Comparison of ENCODE assay signal across 41 cellular contexts in the genomic region with DNA sequence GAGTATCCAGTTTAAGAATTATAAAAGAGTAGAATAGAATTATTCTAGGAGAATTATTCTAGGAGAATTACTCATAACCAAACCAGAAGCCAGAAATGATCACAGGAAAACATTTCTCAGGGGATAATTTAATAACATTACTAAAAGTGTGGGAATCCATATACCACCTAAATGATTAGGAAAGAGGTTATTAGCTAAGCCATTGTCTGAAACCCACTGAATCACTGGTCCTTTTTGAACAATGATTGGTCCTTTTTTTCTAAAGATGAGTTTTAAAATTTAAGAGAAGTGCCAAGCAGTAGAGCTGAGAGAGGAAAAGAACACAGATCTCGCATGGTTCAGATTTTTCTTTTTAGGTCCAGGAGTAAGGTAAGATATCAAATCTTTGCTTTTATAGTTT. TPM values are rescaled to one million over a fixed set of nuclear protein-coding genes. Genes with fewer than 3 reads are reported as not detected.
"Had no signal": no experiment of that assay in that cellular context is flagged by ENCODE, and none has a peak within 500 bp of the region (broad histone marks: within the 10 kb centered on the region; RNA-seq: fewer than 3 reads in every experiment).

A gene with protein sequence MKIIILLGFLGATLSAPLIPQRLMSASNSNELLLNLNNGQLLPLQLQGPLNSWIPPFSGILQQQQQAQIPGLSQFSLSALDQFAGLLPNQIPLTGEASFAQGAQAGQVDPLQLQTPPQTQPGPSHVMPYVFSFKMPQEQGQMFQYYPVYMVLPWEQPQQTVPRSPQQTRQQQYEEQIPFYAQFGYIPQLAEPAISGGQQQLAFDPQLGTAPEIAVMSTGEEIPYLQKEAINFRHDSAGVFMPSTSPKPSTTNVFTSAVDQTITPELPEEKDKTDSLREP (plus strand): TSS at position 301 of the 400 bp plus-strand sequence. CDS start 819 bp downstream, outside the sequence.

- H3K4me1 ChIP-seq: breast epithelium had no signal

- ATAC-seq: activated CD4-positive, alpha-beta T cell treated with anti-CD3 and anti-CD28 coated beads for 36 hours; activated CD4-positive, CD25-positive, alpha-beta regulatory T cell treated with anti-CD3 and anti-CD28 coated beads, Interleukin-2, amount 50 U/mL, for 24 hours; activated CD8-positive, alpha-beta memory T cell treated with anti-CD3 and anti-CD28 coated beads, Interleukin-2, amount 10 ng/mL, durations not matched to agents 7 days and 5 days; activated CD8-positive, alpha-beta T cell treated with anti-CD3 and anti-CD28 coated beads, Interleukin-2, amount 10 ng/mL, durations not matched to agents 7 days and 5 days; activated naive CD8-positive, alpha-beta T cell treated with anti-CD3 and anti-CD28 coated beads, Interleukin-2, amount 50 U/mL, for 24 hours; body of pancreas; WTC11 had no signal

- H3K4me3 ChIP-seq: body of pancreas, breast epithelium had no signal

- H3K27ac ChIP-seq: body of pancreas, brain microvascular endothelial cell, breast epithelium, WERI-Rb-1 had no signal

- H3K9me3 Mint-ChIP-seq: activated CD4-positive, alpha-beta memory T cell treated with anti-CD3 and anti-CD28 coated beads, Interleukin-2, amount 10 ng/mL, durations not matched to agents 7 days and 5 days; activated CD4-positive, alpha-beta T cell treated with anti-CD3 and anti-CD28 coated beads, Interleukin-2, amount 10 ng/mL, durations not matched to agents 7 days and 5 days; activated naive CD4-positive, alpha-beta T cell treated with anti-CD3 and anti-CD28 coated beads, Interleukin-2, amount 10 ng/mL, durations not matched to agents 7 days and 5 days; activated naive CD4-positive, alpha-beta T cell treated with anti-CD3 and anti-CD28 coated beads, Interleukin-2, amount 50 U/mL, for 24 hours; activated naive CD8-positive, alpha-beta T cell treated with anti-CD3 and anti-CD28 coated beads, Interleukin-2, amount 10 ng/mL, durations not matched to agents 7 days and 5 days; activated naive CD8-positive, alpha-beta T cell treated with anti-CD3 and anti-CD28 coated beads, Interleukin-2, amount 50 U/mL, for 24 hours; activated T-helper 2 cell treated with anti-CD3 and anti-CD28 coated beads, Interferon-gamma antibody, Interleukin-2, Interleukin-4, amounts not matched to agents 10 μg/mL and 5 μg/mL and 100 μg/mL, durations not matched to agents 14 hours and 24 hours and 36 hours; central memory CD8-positive, alpha-beta T cell; T-helper 1 cell treated with Interleukin-12 subunit alpha and Interleukin-12 subunit beta and Interleukin-4 antibody, amounts not matched to agents 30 μg/mL and 1 μg/mL, for 36 hours; T-helper 2 cell treated with Interferon-gamma antibody and Interleukin-4, amounts not matched to agents 5 μg/mL and 100 μg/mL, for 36 hours had no signal

- H3K4me1 Mint-ChIP-seq: activated CD4-positive, alpha-beta memory T cell treated with anti-CD3 and anti-CD28 coated beads, Interleukin-2, amount 10 ng/mL, durations not matched to agents 7 days and 5 days; activated CD4-positive, alpha-beta T cell treated with anti-CD3 and anti-CD28 coated beads for 36 hours; activated CD4-positive, alpha-beta T cell treated with anti-CD3 and anti-CD28 coated beads, Interleukin-2, amount 10 ng/mL, durations not matched to agents 7 days and 5 days; activated CD8-positive, alpha-beta memory T cell treated with anti-CD3 and anti-CD28 coated beads, Interleukin-2, amount 10 ng/mL, durations not matched to agents 7 days and 5 days; activated naive CD4-positive, alpha-beta T cell treated with anti-CD3 and anti-CD28 coated beads, Interleukin-2, amount 10 ng/mL, durations not matched to agents 7 days and 5 days; activated naive CD4-positive, alpha-beta T cell treated with anti-CD3 and anti-CD28 coated beads, Interleukin-2, amount 50 U/mL, for 24 hours; activated naive CD8-positive, alpha-beta T cell treated with anti-CD3 and anti-CD28 coated beads, Interleukin-2, amount 10 ng/mL, durations not matched to agents 7 days and 5 days; activated naive CD8-positive, alpha-beta T cell treated with anti-CD3 and anti-CD28 coated beads, Interleukin-2, amount 50 U/mL, for 24 hours; central memory CD8-positive, alpha-beta T cell had no signal

- H3K36me3 Mint-ChIP-seq: activated CD8-positive, alpha-beta memory T cell treated with anti-CD3 and anti-CD28 coated beads, Interleukin-2, amount 10 ng/mL, durations not matched to agents 7 days and 5 days; activated naive CD4-positive, alpha-beta T cell treated with anti-CD3 and anti-CD28 coated beads, Interleukin-2, amount 10 ng/mL, durations not matched to agents 7 days and 5 days; activated naive CD4-positive, alpha-beta T cell treated with anti-CD3 and anti-CD28 coated beads, Interleukin-2, amount 50 U/mL, for 24 hours; activated naive CD8-positive, alpha-beta T cell; activated naive CD8-positive, alpha-beta T cell treated with anti-CD3 and anti-CD28 coated beads, Interleukin-2, amount 10 ng/mL, durations not matched to agents 7 days and 5 days; WTC11 had no signal

- H3K9me3 ChIP-seq: body of pancreas, breast epithelium had no signal

- H3K36me3 ChIP-seq: brain microvascular endothelial cell, breast epithelium, WERI-Rb-1 had no signal

- DNase-seq: activated CD4-positive, alpha-beta memory T cell treated with anti-CD3 and anti-CD28 coated beads, Interleukin-2, amount 10 ng/mL, durations not matched to agents 7 days and 5 days; activated CD4-positive, alpha-beta T cell treated with anti-CD3 and anti-CD28 coated beads for 1 hour; activated CD4-positive, alpha-beta T cell treated with anti-CD3 and anti-CD28 coated beads for 36 hours; activated CD4-positive, alpha-beta T cell treated with anti-CD3 and anti-CD28 coated beads for 48 hours; activated CD4-positive, alpha-beta T cell treated with anti-CD3 and anti-CD28 coated beads, Interleukin-2, amount 10 ng/mL, durations not matched to agents 7 days and 5 days; activated CD4-positive, alpha-beta T cell treated with anti-CD3 and anti-CD28 coated beads, Interleukin-2, amount 50 U/mL, for 48 hours; activated CD4-positive, CD25-positive, alpha-beta regulatory T cell; activated CD8-positive, alpha-beta memory T cell treated with anti-CD3 and anti-CD28 coated beads for 24 hours; activated CD8-positive, alpha-beta memory T cell treated with anti-CD3 and anti-CD28 coated beads, Interleukin-2, amount 10 ng/mL, durations not matched to agents 7 days and 5 days; activated CD8-positive, alpha-beta memory T cell treated with anti-CD3 and anti-CD28 coated beads, Interleukin-2, amount 50 U/mL, for 48 hours; activated CD8-positive, alpha-beta T cell treated with anti-CD3 and anti-CD28 coated beads, Interleukin-2, amount 10 ng/mL, durations not matched to agents 7 days and 5 days; activated effector memory CD4-positive, alpha-beta T cell treated with Interleukin-2 at 50 U/mL for 16 hours; activated gamma-delta T cell; activated naive CD4-positive, alpha-beta T cell treated with anti-CD3 and anti-CD28 coated beads, Interleukin-2, amount 10 ng/mL, durations not matched to agents 7 days and 5 days; activated naive CD4-positive, alpha-beta T cell treated with Interleukin-2 at 50 U/mL for 16 hours; activated naive CD8-positive, alpha-beta T cell treated with anti-CD3 and anti-CD28 coated beads, Interleukin-2, amount 10 ng/mL, durations not matched to agents 7 days and 5 days; activated naive CD8-positive, alpha-beta T cell treated with anti-CD3 and anti-CD28 coated beads, Interleukin-2, amount 50 U/mL, for 24 hours; activated T-cell treated with anti-CD3 and anti-CD28 coated beads, Interleukin-2, amount 50 U/mL, for 24 hours; activated T-cell treated with anti-CD3 and anti-CD28 coated beads, Interleukin-2, amount 50 U/mL, for 48 hours; amygdala; anterior cingulate cortex; body of pancreas; brain microvascular endothelial cell; caudate nucleus; cerebellar nuclear complex; T-helper 1 cell; T-helper 2 cell; T-helper 9 cell; WERI-Rb-1 had no signal

- H3K4me3 Mint-ChIP-seq: activated CD4-positive, alpha-beta memory T cell treated with anti-CD3 and anti-CD28 coated beads, Interleukin-2, amount 10 ng/mL, durations not matched to agents 7 days and 5 days; activated CD4-positive, alpha-beta T cell treated with anti-CD3 and anti-CD28 coated beads for 36 hours; activated CD4-positive, alpha-beta T cell treated with anti-CD3 and anti-CD28 coated beads, Interleukin-2, amount 10 ng/mL, durations not matched to agents 7 days and 5 days; activated CD8-positive, alpha-beta memory T cell treated with anti-CD3 and anti-CD28 coated beads, Interleukin-2, amount 10 ng/mL, durations not matched to agents 7 days and 5 days; activated CD8-positive, alpha-beta T cell treated with anti-CD3 and anti-CD28 coated beads, Interleukin-2, amount 10 ng/mL, durations not matched to agents 7 days and 5 days; activated naive CD4-positive, alpha-beta T cell treated with anti-CD3 and anti-CD28 coated beads, Interleukin-2, amount 10 ng/mL, durations not matched to agents 7 days and 5 days; activated naive CD4-positive, alpha-beta T cell treated with anti-CD3 and anti-CD28 coated beads, Interleukin-2, amount 50 U/mL, for 24 hours; activated naive CD8-positive, alpha-beta T cell; activated naive CD8-positive, alpha-beta T cell treated with anti-CD3 and anti-CD28 coated beads, Interleukin-2, amount 10 ng/mL, durations not matched to agents 7 days and 5 days; activated naive CD8-positive, alpha-beta T cell treated with anti-CD3 and anti-CD28 coated beads, Interleukin-2, amount 50 U/mL, for 24 hours; activated T-cell treated with anti-CD3 and anti-CD28 coated beads, Interleukin-2, amount 50 U/mL, for 24 hours; central memory CD8-positive, alpha-beta T cell; T-helper 1 cell treated with Interleukin-12 subunit alpha and Interleukin-12 subunit beta and Interleukin-4 antibody, amounts not matched to agents 30 μg/mL and 1 μg/mL, for 36 hours; T-helper 2 cell treated with Interferon-gamma antibody and Interleukin-4, amounts not matched to agents 5 μg/mL and 100 μg/mL, for 36 hours; WTC11 had no signal

- FAIRE-seq: astrocyte, TTC549 had no signal

- H3K27me3 Mint-ChIP-seq: activated CD4-positive, alpha-beta memory T cell treated with anti-CD3 and anti-CD28 coated beads, Interleukin-2, amount 10 ng/mL, durations not matched to agents 7 days and 5 days; activated CD4-positive, alpha-beta T cell treated with anti-CD3 and anti-CD28 coated beads for 36 hours; activated CD4-positive, alpha-beta T cell treated with anti-CD3 and anti-CD28 coated beads, Interleukin-2, amount 10 ng/mL, durations not matched to agents 7 days and 5 days; activated CD8-positive, alpha-beta memory T cell treated with anti-CD3 and anti-CD28 coated beads, Interleukin-2, amount 10 ng/mL, durations not matched to agents 7 days and 5 days; activated naive CD4-positive, alpha-beta T cell treated with anti-CD3 and anti-CD28 coated beads, Interleukin-2, amount 10 ng/mL, durations not matched to agents 7 days and 5 days; activated naive CD4-positive, alpha-beta T cell treated with anti-CD3 and anti-CD28 coated beads, Interleukin-2, amount 50 U/mL, for 24 hours; activated naive CD8-positive, alpha-beta T cell; activated naive CD8-positive, alpha-beta T cell treated with anti-CD3 and anti-CD28 coated beads, Interleukin-2, amount 10 ng/mL, durations not matched to agents 7 days and 5 days; activated naive CD8-positive, alpha-beta T cell treated with anti-CD3 and anti-CD28 coated beads, Interleukin-2, amount 50 U/mL, for 24 hours; activated T-cell treated with anti-CD3 and anti-CD28 coated beads, Interleukin-2, amount 50 U/mL, for 24 hours; central memory CD8-positive, alpha-beta T cell had no signal

- H3K27ac Mint-ChIP-seq: activated CD4-positive, alpha-beta memory T cell treated with anti-CD3 and anti-CD28 coated beads, Interleukin-2, amount 10 ng/mL, durations not matched to agents 7 days and 5 days; activated CD4-positive, alpha-beta T cell treated with anti-CD3 and anti-CD28 coated beads for 36 hours; activated CD4-positive, alpha-beta T cell treated with anti-CD3 and anti-CD28 coated beads, Interleukin-2, amount 10 ng/mL, durations not matched to agents 7 days and 5 days; activated CD8-positive, alpha-beta memory T cell treated with anti-CD3 and anti-CD28 coated beads, Interleukin-2, amount 10 ng/mL, durations not matched to agents 7 days and 5 days; activated CD8-positive, alpha-beta T cell treated with anti-CD3 and anti-CD28 coated beads, Interleukin-2, amount 10 ng/mL, durations not matched to agents 7 days and 5 days; activated naive CD4-positive, alpha-beta T cell treated with anti-CD3 and anti-CD28 coated beads, Interleukin-2, amount 10 ng/mL, durations not matched to agents 7 days and 5 days; activated naive CD4-positive, alpha-beta T cell treated with anti-CD3 and anti-CD28 coated beads, Interleukin-2, amount 50 U/mL, for 24 hours; activated naive CD8-positive, alpha-beta T cell; activated naive CD8-positive, alpha-beta T cell treated with anti-CD3 and anti-CD28 coated beads, Interleukin-2, amount 10 ng/mL, durations not matched to agents 7 days and 5 days; activated naive CD8-positive, alpha-beta T cell treated with anti-CD3 and anti-CD28 coated beads, Interleukin-2, amount 50 U/mL, for 24 hours; activated T-cell treated with anti-CD3 and anti-CD28 coated beads, Interleukin-2, amount 50 U/mL, for 24 hours; activated T-helper 2 cell treated with anti-CD3 and anti-CD28 coated beads, Interferon-gamma antibody, Interleukin-2, Interleukin-4, amounts not matched to agents 10 μg/mL and 5 μg/mL and 100 μg/mL, durations not matched to agents 14 hours and 24 hours and 36 hours; T-helper 1 cell treated with Interleukin-12 subunit alpha and Interleukin-12 subunit beta and Interleukin-4 antibody, amounts not matched to agents 30 μg/mL and 1 μg/mL, for 36 hours; T-helper 2 cell treated with Interferon-gamma antibody and Interleukin-4, amounts not matched to agents 5 μg/mL and 100 μg/mL, for 36 hours; WTC11 had no signal

- H3K27me3 ChIP-seq: body of pancreas, brain microvascular endothelial cell, breast epithelium had no signal

RNA-seq across cellular contexts. Expression of the gene that starts here (rescaled TPM):
- total RNA-seq: activated CD4-positive, alpha-beta memory T cell treated with anti-CD3 and anti-CD28 coated beads, Interleukin-2, amount 10 ng/mL, durations not matched to agents 7 days and 5 days; activated CD4-positive, alpha-beta T cell treated with anti-CD3 and anti-CD28 coated beads for 36 hours; activated CD4-positive, alpha-beta T cell treated with anti-CD3 and anti-CD28 coated beads, Interleukin-2, amount 10 ng/mL, durations not matched to agents 7 days and 5 days; activated CD8-positive, alpha-beta memory T cell treated with anti-CD3 and anti-CD28 coated beads, Interleukin-2, amount 10 ng/mL, durations not matched to agents 7 days and 5 days; activated CD8-positive, alpha-beta T cell treated with anti-CD3 and anti-CD28 coated beads, Interleukin-2, amount 10 ng/mL, durations not matched to agents 7 days and 5 days; activated naive CD8-positive, alpha-beta T cell treated with anti-CD3 and anti-CD28 coated beads, Interleukin-2, amount 10 ng/mL, durations not matched to agents 7 days and 5 days; activated T-helper 2 cell treated with anti-CD3 and anti-CD28 coated beads, Interferon-gamma antibody, Interleukin-2, Interleukin-4, amounts not matched to agents 10 μg/mL and 5 μg/mL and 100 μg/mL, durations not matched to agents 14 hours and 24 hours and 36 hours; astrocyte; chondrocyte; WTC11 had no signal
